Comparison of ENCODE assay signal across 15 cellular contexts in genomic region chrX:22165732-22166457, GRCh38.
DNase-seq lines count a peak whose midpoint lies in the region; ATAC-seq and TF ChIP-seq lines count a peak whose summit lies in the region.
"Had no signal": no experiment of that assay in that cellular context is flagged by ENCODE, and none has a peak within 500 bp of the region (broad histone marks: within the 10 kb centered on the region; RNA-seq: fewer than 3 reads in every experiment).

No MANE protein-coding gene starts in this region.

- TF ChIP-seq POLR2A in testis (IDR thresholded peaks at IDR 0.05): no peak

- no peak overlapping the region for H3K27ac Mint-ChIP-seq in stimulated activated effector memory CD8-positive, alpha-beta T cell treated with anti-CD3 and anti-CD28 coated beads, Interleukin-12 subunit alpha, Interleukin-12 subunit beta, amount 100 ng/mL, for 72 hours
- no peak overlapping the region for H3K27ac Mint-ChIP-seq in natural killer cell treated with Interleukin-12 subunit alpha and Interleukin-12 subunit beta and Interleukin-15 and Interleukin-18, amount 100 ng/mL, for 72 hours
- H3K27ac Mint-ChIP-seq: activated CD8-positive, alpha-beta T cell treated with anti-CD3 and anti-CD28 coated beads for 36 hours; activated T-helper 1 cell treated with anti-CD3 and anti-CD28 coated beads, Interleukin-12 subunit alpha, Interleukin-12 subunit beta, Interleukin-2, Interleukin-4 antibody, amounts not matched to agents 30 ng/mL and 10 ng/mL and 1 ng/mL, durations not matched to agents 14 hours and 24 hours and 36 hours had no signal

- no peak overlapping the region for H3K4me3 Mint-ChIP-seq in stimulated activated effector memory CD8-positive, alpha-beta T cell treated with anti-CD3 and anti-CD28 coated beads, Interleukin-12 subunit alpha, Interleukin-12 subunit beta, amount 100 ng/mL, for 72 hours
- H3K4me3 Mint-ChIP-seq in natural killer cell treated with Interleukin-12 subunit alpha and Interleukin-12 subunit beta and Interleukin-15 and Interleukin-18, amount 100 ng/mL, for 72 hours: no peak overlapping the region
- H3K4me3 Mint-ChIP-seq: activated CD8-positive, alpha-beta T cell treated with anti-CD3 and anti-CD28 coated beads for 36 hours; activated T-helper 1 cell treated with anti-CD3 and anti-CD28 coated beads, Interleukin-12 subunit alpha, Interleukin-12 subunit beta, Interleukin-2, Interleukin-4 antibody, amounts not matched to agents 30 ng/mL and 10 ng/mL and 1 ng/mL, durations not matched to agents 14 hours and 24 hours and 36 hours had no signal

- H3K36me3 Mint-ChIP-seq in stimulated activated effector memory CD8-positive, alpha-beta T cell treated with anti-CD3 and anti-CD28 coated beads, Interleukin-12 subunit alpha, Interleukin-12 subunit beta, amount 100 ng/mL, for 72 hours: no peaks in the 10 kb centered on the region
- H3K36me3 Mint-ChIP-seq in natural killer cell treated with Interleukin-12 subunit alpha and Interleukin-12 subunit beta and Interleukin-15 and Interleukin-18, amount 100 ng/mL, for 72 hours: no peaks in the 10 kb centered on the region

- no peaks in the 10 kb centered on the region for H3K9me3 ChIP-seq in testis

- no peak overlapping the region for H3K4me3 ChIP-seq in AG10803 (ENCODE audit: low read length)
- H3K4me3 ChIP-seq in astrocyte of the spinal cord (ENCODE audit: low read depth, low read length): no peak overlapping the region
- H3K4me3 ChIP-seq in testis: no peak overlapping the region

- H3K4me1 ChIP-seq in foreskin keratinocyte: no peaks in the 10 kb centered on the region
- H3K4me1 ChIP-seq in testis: no peaks in the 10 kb centered on the region

- H3K27me3 ChIP-seq in foreskin keratinocyte (no peaks in the 10 kb centered on the region), testis (no peaks in the 10 kb centered on the region)

- H3K9me3 Mint-ChIP-seq in stimulated activated effector memory CD8-positive, alpha-beta T cell treated with anti-CD3 and anti-CD28 coated beads, Interleukin-12 subunit alpha, Interleukin-12 subunit beta, amount 100 ng/mL, for 72 hours: no peaks in the 10 kb centered on the region
- no peaks in the 10 kb centered on the region for H3K9me3 Mint-ChIP-seq in natural killer cell treated with Interleukin-12 subunit alpha and Interleukin-12 subunit beta and Interleukin-15 and Interleukin-18, amount 100 ng/mL, for 72 hours
- H3K9me3 Mint-ChIP-seq: activated CD8-positive, alpha-beta T cell treated with anti-CD3 and anti-CD28 coated beads for 36 hours; activated T-helper 1 cell treated with anti-CD3 and anti-CD28 coated beads, Interleukin-12 subunit alpha, Interleukin-12 subunit beta, Interleukin-2, Interleukin-4 antibody, amounts not matched to agents 30 ng/mL and 10 ng/mL and 1 ng/mL, durations not matched to agents 14 hours and 24 hours and 36 hours had no signal

- DNase-seq in AG10803 (ENCODE audit: low read depth) (peak; percentile 15), LHCN-M2 (ENCODE audit: low read depth) (peak; percentile 22), astrocyte of the spinal cord (ENCODE audit: low read depth, low spot score) (peak; percentile 10), foreskin keratinocyte (peak in 1 of 2 donors; percentile 19), testis (no peak)
- no peak for DNase-seq in stimulated activated effector memory CD8-positive, alpha-beta T cell treated with anti-CD3 and anti-CD28 coated beads, Interleukin-12 subunit alpha, Interleukin-12 subunit beta, amount 100 ng/mL, for 72 hours (ENCODE audit: low spot score in 2 of 2)
- no peak for DNase-seq in natural killer cell treated with Interleukin-12 subunit alpha and Interleukin-12 subunit beta and Interleukin-15 and Interleukin-18, amount 100 ng/mL, for 72 hours (ENCODE audit: low spot score)
- DNase-seq: activated CD8-positive, alpha-beta T cell treated with anti-CD3 and anti-CD28 coated beads for 36 hours; GF-D8; hippocampal formation; midbrain; MV-4-11; NCI-H82 had no signal

- H3K27ac ChIP-seq in foreskin keratinocyte: no peak overlapping the region
- no peak overlapping the region for H3K27ac ChIP-seq in testis

- peaks cover 14 to 18% of the 10 kb centered on the region in 2 donors for H3K27me3 Mint-ChIP-seq in natural killer cell treated with Interleukin-12 subunit alpha and Interleukin-12 subunit beta and Interleukin-15 and Interleukin-18, amount 100 ng/mL, for 72 hours
- H3K27me3 Mint-ChIP-seq: activated CD8-positive, alpha-beta T cell treated with anti-CD3 and anti-CD28 coated beads for 36 hours had no signal

- TF ChIP-seq CTCF in AG10803 (conservative IDR thresholded peaks at IDR 0.05; ENCODE audit: low read length) (no peak), astrocyte of the spinal cord (IDR thresholded peaks at IDR 0.05; ENCODE audit: low read depth, low read length) (no peak), foreskin keratinocyte (conservative IDR thresholded peaks at IDR 0.05) (no peak), testis (IDR thresholded peaks at IDR 0.05) (no peak)

- ATAC-seq in foreskin keratinocyte: peak; percentile 19
- no peak for ATAC-seq in stimulated activated effector memory CD8-positive, alpha-beta T cell treated with anti-CD3 and anti-CD28 coated beads, Interleukin-12 subunit alpha, Interleukin-12 subunit beta, amount 100 ng/mL, for 72 hours
- ATAC-seq in natural killer cell treated with Interleukin-12 subunit alpha and Interleukin-12 subunit beta and Interleukin-15 and Interleukin-18, amount 100 ng/mL, for 72 hours: no peak
- ATAC-seq in GM19395 (IDR thresholded peaks at IDR 0.05; ENCODE audit: unreplicated experiment): no peak
- ATAC-seq: activated CD8-positive, alpha-beta T cell treated with anti-CD3 and anti-CD28 coated beads for 36 hours had no signal

- in situ Hi-C loops in astrocyte of the spinal cord (cut with HindIII; ENCODE audit: low sequenced_read_pairs): no loop called here

- no peaks in the 10 kb centered on the region for H3K4me1 Mint-ChIP-seq in stimulated activated effector memory CD8-positive, alpha-beta T cell treated with anti-CD3 and anti-CD28 coated beads, Interleukin-12 subunit alpha, Interleukin-12 subunit beta, amount 100 ng/mL, for 72 hours
- no peaks in the 10 kb centered on the region for H3K4me1 Mint-ChIP-seq in natural killer cell treated with Interleukin-12 subunit alpha and Interleukin-12 subunit beta and Interleukin-15 and Interleukin-18, amount 100 ng/mL, for 72 hours (ENCODE audit: low read depth in 2 of 2)

- intact Hi-C loops in testis (cut with DNase I; ENCODE audit: low total_unique reads): no loop called here

- no peaks in the 10 kb centered on the region for H3K36me3 ChIP-seq in testis (ENCODE audit: low read depth, missing control alignments)

- 89 to 91% methylated on average over 4 of the region's 4 CpGs for WGBS in testis, 2 donors

Comparison
In these comparisons a context has a peak if more than half of its experiments do, and no peak if none do; other contexts are left out.
1. DNase-seq: peak in AG10803 (single experiment), LHCN-M2 (single experiment) and astrocyte of the spinal cord (single experiment); none in stimulated activated effector memory CD8-positive, alpha-beta T cell treated with anti-CD3 and anti-CD28 coated beads, Interleukin-12 subunit alpha, Interleukin-12 subunit beta, amount 100 ng/mL, for 72 hours (0 of 2), natural killer cell treated with Interleukin-12 subunit alpha and Interleukin-12 subunit beta and Interleukin-15 and Interleukin-18, amount 100 ng/mL, for 72 hours (single experiment) and testis (single experiment).